24 cellular contexts compared by ENCODE assay signal in genomic region chr6:17780071-17780470, GRCh38.
DNase-seq lines count a peak whose midpoint lies in the region; TF ChIP-seq lines count a peak whose summit lies in the region.
"Had no signal": no experiment of that assay in that cellular context is flagged by ENCODE, and none has a peak within 500 bp of the region (broad histone marks: within the 10 kb centered on the region; RNA-seq: fewer than 3 reads in every experiment).

No MANE protein-coding gene starts in this region.

- peak in 1 of 2 donors; percentile 11 for DNase-seq in cardiac muscle cell (ENCODE audit: low read depth in 1 of 2, low spot score in 1 of 2)
- no peak for DNase-seq in right atrium auricular region (ENCODE audit: low spot score)
- peak; percentile 10 to 44 for DNase-seq in SJCRH30
- peak; percentile 2 for DNase-seq in fibroblast of peridontal ligament (ENCODE audit: extremely low read depth)
- peak; percentile 51 for DNase-seq in neural progenitor cell (ENCODE audit: low spot score)
- no peak for DNase-seq in erythroblast (lab: John Stamatoyannopoulos, UW)
- DNase-seq in stimulated activated CD4-positive, alpha-beta T cell treated with anti-CD3 and anti-CD28 coated beads, Interleukin-12 subunit alpha, Interleukin-12 subunit beta, amount 100 ng/mL, for 4 hours, result no peak
- no peak for DNase-seq in GOT3 (lab: John Stamatoyannopoulos, UW)
- DNase-seq: 8988T; ACHN; BE2C; CD8-positive, alpha-beta memory T cell; DMS79 treated with DMSO at 0.1 percent for 48 hours; HFFc6; KG1; MM.1S; NCI-H2029 treated with DMSO at 0.1 percent for 48 hours; NCI-H446; NCI-H524 treated with DMSO at 0.1 percent for 48 hours; NCI-H774; SHP77 had no signal

- peak overlapping the region; percentile 57 for H3K27ac ChIP-seq in cardiac muscle cell
- H3K27ac ChIP-seq in right atrium auricular region, result no peak overlapping the region
- H3K27ac ChIP-seq in SJCRH30, result no peak overlapping the region
- no peak overlapping the region for H3K27ac ChIP-seq in neural progenitor cell
- H3K27ac ChIP-seq: RWPE1 had no signal

- no peak overlapping the region for H2AFZ ChIP-seq in neural progenitor cell (replicated peaks)

- H3K9me3 ChIP-seq in cardiac muscle cell (ENCODE audit: low read depth) (no peaks in the 10 kb centered on the region), right atrium auricular region (no peaks in the 10 kb centered on the region), SJCRH30 (replicated peaks) (no peaks in the 10 kb centered on the region), neural progenitor cell (ENCODE audit: low read depth) (no peaks in the 10 kb centered on the region)
- H3K9me3 ChIP-seq: BE2C, HAP-1 had no signal

- H3K27me3 Mint-ChIP-seq in neural progenitor cell (ENCODE audit: insufficient read depth, low read depth), result no peaks in the 10 kb centered on the region

- H3K79me2 ChIP-seq in neural progenitor cell (ENCODE audit: low read depth), result no peaks in the 10 kb centered on the region

- no peak for TF ChIP-seq CTCF in cardiac muscle cell (IDR thresholded peaks at IDR 0.05; ENCODE audit: low read depth, low read length)
- no peak for TF ChIP-seq CTCF in right atrium auricular region (IDR thresholded peaks at IDR 0.05)
- no peak for TF ChIP-seq CTCF in neural progenitor cell (IDR thresholded peaks at IDR 0.05)

- H3K4me3 ChIP-seq in cardiac muscle cell (no peak overlapping the region), right atrium auricular region (no peak overlapping the region), SJCRH30 (no peak overlapping the region), neural progenitor cell (no peak overlapping the region)
- H3K4me3 ChIP-seq: HAP-1 had no signal

- H3K36me3 ChIP-seq in cardiac muscle cell (peaks cover 68% of the 10 kb centered on the region), right atrium auricular region (peaks cover 86% of the 10 kb centered on the region), SJCRH30 (no peaks in the 10 kb centered on the region), neural progenitor cell (no peaks in the 10 kb centered on the region)
- H3K36me3 ChIP-seq: BE2C had no signal

- H3K9me3 Mint-ChIP-seq in neural progenitor cell, result no peaks in the 10 kb centered on the region
- H3K9me3 Mint-ChIP-seq: CD14-positive monocyte; CD8-positive, alpha-beta memory T cell; HFFc6 had no signal

- H3K4me1 ChIP-seq in cardiac muscle cell (ENCODE audit: low read depth) (no peaks in the 10 kb centered on the region), right atrium auricular region (no peaks in the 10 kb centered on the region), SJCRH30 (no peaks in the 10 kb centered on the region), neural progenitor cell (peaks cover 14% of the 10 kb centered on the region)
- H3K4me1 ChIP-seq: BE2C had no signal

- H3F3A ChIP-seq in neural progenitor cell (ENCODE audit: low read depth), result peaks cover 14% of the 10 kb centered on the region

- no peak overlapping the region for H3K27ac Mint-ChIP-seq in neural progenitor cell
- H3K27ac Mint-ChIP-seq: CD8-positive, alpha-beta memory T cell; HFFc6 had no signal

- H3K4me3 Mint-ChIP-seq in neural progenitor cell, result no peak overlapping the region
- H3K4me3 Mint-ChIP-seq: CD14-positive monocyte; CD8-positive, alpha-beta memory T cell; HFFc6 had no signal

- no peaks in the 10 kb centered on the region for H3K4me1 Mint-ChIP-seq in neural progenitor cell
- H3K4me1 Mint-ChIP-seq: CD14-positive monocyte; CD8-positive, alpha-beta memory T cell had no signal

- H3K36me3 Mint-ChIP-seq in neural progenitor cell, result peaks cover 25% of the 10 kb centered on the region
- H3K36me3 Mint-ChIP-seq: CD8-positive, alpha-beta memory T cell had no signal

- no peak for TF ChIP-seq POLR2A in erythroblast (IDR thresholded peaks at IDR 0.05; ENCODE audit: low read length)

- H3K4me2 ChIP-seq in neural progenitor cell, result peak overlapping the region; percentile 50

- H4K20me1 ChIP-seq in neural progenitor cell (ENCODE audit: low read depth), result peaks cover 8% of the 10 kb centered on the region

- no peak overlapping the region for H3K9ac ChIP-seq in neural progenitor cell

- H3K27me3 ChIP-seq in cardiac muscle cell (no peaks in the 10 kb centered on the region), right atrium auricular region (no peaks in the 10 kb centered on the region), SJCRH30 (no peaks in the 10 kb centered on the region), neural progenitor cell (no peaks in the 10 kb centered on the region)
- H3K27me3 ChIP-seq: BE2C had no signal

Comparison
In these comparisons a context has a peak if more than half of its experiments do, and no peak if none do; other contexts are left out.
1. DNase-seq: peak in SJCRH30 (2 of 2), fibroblast of peridontal ligament (single experiment) and neural progenitor cell (single experiment); none in right atrium auricular region (single experiment), erythroblast (0 of 2), stimulated activated CD4-positive, alpha-beta T cell treated with anti-CD3 and anti-CD28 coated beads, Interleukin-12 subunit alpha, Interleukin-12 subunit beta, amount 100 ng/mL, for 4 hours (single experiment) and GOT3 (single experiment).